Comparison of ENCODE assay signal across 9 cellular contexts in the genomic region with DNA sequence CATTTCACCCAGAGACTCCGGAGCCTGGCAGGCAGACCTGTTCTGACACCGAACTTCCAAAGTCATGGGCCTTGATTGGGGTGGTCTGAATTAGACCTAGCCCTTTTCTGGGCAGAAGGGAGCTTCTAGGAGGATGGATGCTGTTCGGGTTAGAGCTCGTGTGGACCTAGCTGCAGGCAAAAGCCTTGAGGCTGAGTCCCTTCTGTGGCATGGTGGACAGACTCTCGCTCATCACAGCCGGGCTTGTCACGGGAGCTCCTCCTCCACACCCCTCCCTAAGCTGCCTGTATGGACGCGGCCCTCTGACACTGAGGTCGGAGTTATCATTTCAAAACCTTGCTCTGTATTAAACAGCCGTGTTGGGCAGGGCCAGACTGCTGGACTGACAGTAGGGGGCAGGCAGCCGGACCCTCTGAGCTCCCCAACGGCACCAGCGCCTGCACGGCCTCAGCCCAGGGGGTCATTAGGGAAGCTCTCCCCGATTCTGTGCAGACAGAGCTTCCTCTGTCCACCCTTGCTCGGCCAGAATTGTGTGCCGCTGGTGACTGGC. TPM values are rescaled to one million over a fixed set of nuclear protein-coding genes. Genes with fewer than 3 reads are reported as not detected.
A peak's percentile ranks its signal among the peaks of the same experiment; 100 is the strongest.
DNase-seq lines count a peak whose midpoint lies in the region; ATAC-seq and TF ChIP-seq lines count a peak whose summit lies in the region.
"Had no signal": no experiment of that assay in that cellular context is flagged by ENCODE, and none has a peak within 500 bp of the region (broad histone marks: within the 10 kb centered on the region; RNA-seq: fewer than 3 reads in every experiment).

No MANE protein-coding gene starts in this region.

- TF ChIP-seq POLR2A in suprapubic skin (IDR thresholded peaks at IDR 0.05), result no peak

- 66% methylated on average over 13 of the region's 18 CpGs for WGBS in suprapubic skin

- peaks cover 15% of the 10 kb centered on the region for H3K27me3 Mint-ChIP-seq in activated CD8-positive, alpha-beta memory T cell treated with anti-CD3 and anti-CD28 coated beads, Interleukin-2, amount 10 ng/mL, durations not matched to agents 7 days and 5 days
- peaks cover 24% of the 10 kb centered on the region for H3K27me3 Mint-ChIP-seq in activated naive CD8-positive, alpha-beta T cell treated with anti-CD3 and anti-CD28 coated beads, Interleukin-2, amount 10 ng/mL, durations not matched to agents 7 days and 5 days

- H3K4me3 ChIP-seq in suprapubic skin, result peak overlapping the region; percentile 72
- H3K4me3 ChIP-seq: SJCRH30 had no signal

- H3K36me3 ChIP-seq in suprapubic skin, result no peaks in the 10 kb centered on the region
- H3K36me3 ChIP-seq: SJCRH30 had no signal

- CTCF ChIA-PET in activated CD8-positive, alpha-beta memory T cell treated with anti-CD3 and anti-CD28 coated beads, Interleukin-2, amount 10 ng/mL, durations not matched to agents 7 days and 5 days (lab: Charles Lee), result interaction anchor here (0.9 to 1.9 kb wide), 4 partner anchors 18 to 151 kb away, joined by 3 to 7 read pairs (median 4); no protein-coding TSS in a partner anchor

- peak overlapping the region; percentile 86 for H3K27ac Mint-ChIP-seq in activated CD8-positive, alpha-beta memory T cell treated with anti-CD3 and anti-CD28 coated beads, Interleukin-2, amount 10 ng/mL, durations not matched to agents 7 days and 5 days
- H3K27ac Mint-ChIP-seq in activated naive CD8-positive, alpha-beta T cell treated with anti-CD3 and anti-CD28 coated beads, Interleukin-2, amount 10 ng/mL, durations not matched to agents 7 days and 5 days, result peak overlapping the region; percentile 74

- H3K27me3 ChIP-seq in suprapubic skin, result peaks cover 13% of the 10 kb centered on the region

- no peaks in the 10 kb centered on the region for H3K36me3 Mint-ChIP-seq in activated CD8-positive, alpha-beta memory T cell treated with anti-CD3 and anti-CD28 coated beads, Interleukin-2, amount 10 ng/mL, durations not matched to agents 7 days and 5 days
- no peaks in the 10 kb centered on the region for H3K36me3 Mint-ChIP-seq in activated naive CD8-positive, alpha-beta T cell treated with anti-CD3 and anti-CD28 coated beads, Interleukin-2, amount 10 ng/mL, durations not matched to agents 7 days and 5 days

- TF ChIP-seq EP300 in suprapubic skin (IDR thresholded peaks at IDR 0.05), result no peak

- peaks cover 20% of the 10 kb centered on the region for H3K4me1 ChIP-seq in suprapubic skin
- H3K4me1 ChIP-seq: SJCRH30 had no signal

- H3K4me1 Mint-ChIP-seq in activated CD8-positive, alpha-beta memory T cell treated with anti-CD3 and anti-CD28 coated beads, Interleukin-2, amount 10 ng/mL, durations not matched to agents 7 days and 5 days, result peaks cover 34% of the 10 kb centered on the region
- peaks cover 26% of the 10 kb centered on the region for H3K4me1 Mint-ChIP-seq in activated naive CD8-positive, alpha-beta T cell treated with anti-CD3 and anti-CD28 coated beads, Interleukin-2, amount 10 ng/mL, durations not matched to agents 7 days and 5 days

- no peaks in the 10 kb centered on the region for H3K9me3 Mint-ChIP-seq in activated CD8-positive, alpha-beta memory T cell treated with anti-CD3 and anti-CD28 coated beads, Interleukin-2, amount 10 ng/mL, durations not matched to agents 7 days and 5 days (ENCODE audit: low read depth)
- no peaks in the 10 kb centered on the region for H3K9me3 Mint-ChIP-seq in activated naive CD8-positive, alpha-beta T cell treated with anti-CD3 and anti-CD28 coated beads, Interleukin-2, amount 10 ng/mL, durations not matched to agents 7 days and 5 days

- TF ChIP-seq CTCF in suprapubic skin (IDR thresholded peaks at IDR 0.05), result no peak

- DNase-seq in activated CD8-positive, alpha-beta memory T cell treated with anti-CD3 and anti-CD28 coated beads, Interleukin-2, amount 10 ng/mL, durations not matched to agents 7 days and 5 days, result no peak
- DNase-seq in activated CD8-positive, alpha-beta memory T cell treated with anti-CD3 and anti-CD28 coated beads, Interleukin-2, amount 50 U/mL, for 4 hours, result no peak
- no peak for DNase-seq in activated naive CD8-positive, alpha-beta T cell treated with anti-CD3 and anti-CD28 coated beads, Interleukin-2, amount 10 ng/mL, durations not matched to agents 7 days and 5 days
- peak in 1 of 2 donors; percentile 77 for DNase-seq in suprapubic skin (ENCODE audit: low spot score in 2 of 2)
- no peak for DNase-seq in NCI-H146 (lab: John Stamatoyannopoulos, UW)
- no peak for DNase-seq in NCI-H1930 (lab: John Stamatoyannopoulos, UW)
- no peak for DNase-seq in activated naive CD4-positive, alpha-beta T cell treated with anti-CD3 and anti-CD28 coated beads, Interleukin-2, amount 50 U/mL, for 16 hours
- DNase-seq: SJCRH30 had no signal

- POLR2A ChIA-PET in activated naive CD8-positive, alpha-beta T cell treated with anti-CD3 and anti-CD28 coated beads, Interleukin-2, amount 10 ng/mL, durations not matched to agents 7 days and 5 days (lab: Charles Lee), result interaction anchor here (1.3 to 1.5 kb wide), 2 partner anchors 10 to 115 kb away, joined by 3 to 4 read pairs; a partner anchor contains a TSS

- no peak overlapping the region for H3K27ac ChIP-seq in suprapubic skin
- H3K27ac ChIP-seq: SJCRH30 had no signal

- no peak for ATAC-seq in activated CD8-positive, alpha-beta memory T cell treated with anti-CD3 and anti-CD28 coated beads, Interleukin-2, amount 10 ng/mL, durations not matched to agents 7 days and 5 days
- ATAC-seq in HG03060 (IDR thresholded peaks at IDR 0.05; ENCODE audit: low read depth, unreplicated experiment), result peak; percentile 11
- ATAC-seq in activated naive CD8-positive, alpha-beta T cell treated with anti-CD3 and anti-CD28 coated beads, Interleukin-2, amount 10 ng/mL, durations not matched to agents 7 days and 5 days (ENCODE audit: low read depth), result no peak

- peak overlapping the region; percentile 84 for H3K4me3 Mint-ChIP-seq in activated CD8-positive, alpha-beta memory T cell treated with anti-CD3 and anti-CD28 coated beads, Interleukin-2, amount 10 ng/mL, durations not matched to agents 7 days and 5 days
- H3K4me3 Mint-ChIP-seq in activated naive CD8-positive, alpha-beta T cell treated with anti-CD3 and anti-CD28 coated beads, Interleukin-2, amount 10 ng/mL, durations not matched to agents 7 days and 5 days, result peak overlapping the region; percentile 87

- H3K9me3 ChIP-seq in suprapubic skin, result no peaks in the 10 kb centered on the region
- H3K9me3 ChIP-seq: SJCRH30 had no signal

RNA-seq across cellular contexts. Expression of a gene that starts 2.2 kb away (rescaled TPM):
- 10 to 100 TPM; 16.5 to 17.7 TPM for total RNA-seq in activated CD8-positive, alpha-beta memory T cell treated with anti-CD3 and anti-CD28 coated beads, Interleukin-2, amount 10 ng/mL, durations not matched to agents 7 days and 5 days
- total RNA-seq in activated naive CD8-positive, alpha-beta T cell treated with anti-CD3 and anti-CD28 coated beads, Interleukin-2, amount 10 ng/mL, durations not matched to agents 7 days and 5 days, result 1 to 10 TPM; 7.7 to 8.2 TPM
- total RNA-seq in suprapubic skin, result 10 to 100 TPM in 3 of 4 donors, 1 to 10 TPM in 1; 8.9 to 22.8 (median 18.6) TPM

RNA-seq across cellular contexts. Expression of a gene that starts 29.4 kb away (rescaled TPM):
- total RNA-seq in activated CD8-positive, alpha-beta memory T cell treated with anti-CD3 and anti-CD28 coated beads, Interleukin-2, amount 10 ng/mL, durations not matched to agents 7 days and 5 days, result under 1 TPM; 0.20 to 0.52 TPM
- total RNA-seq in activated naive CD8-positive, alpha-beta T cell treated with anti-CD3 and anti-CD28 coated beads, Interleukin-2, amount 10 ng/mL, durations not matched to agents 7 days and 5 days, result under 1 TPM; 0.57 to 0.69 TPM
- total RNA-seq in suprapubic skin, result under 1 TPM; 0.17 to 0.57 (median 0.36) TPM
